In the genomic region with DNA sequence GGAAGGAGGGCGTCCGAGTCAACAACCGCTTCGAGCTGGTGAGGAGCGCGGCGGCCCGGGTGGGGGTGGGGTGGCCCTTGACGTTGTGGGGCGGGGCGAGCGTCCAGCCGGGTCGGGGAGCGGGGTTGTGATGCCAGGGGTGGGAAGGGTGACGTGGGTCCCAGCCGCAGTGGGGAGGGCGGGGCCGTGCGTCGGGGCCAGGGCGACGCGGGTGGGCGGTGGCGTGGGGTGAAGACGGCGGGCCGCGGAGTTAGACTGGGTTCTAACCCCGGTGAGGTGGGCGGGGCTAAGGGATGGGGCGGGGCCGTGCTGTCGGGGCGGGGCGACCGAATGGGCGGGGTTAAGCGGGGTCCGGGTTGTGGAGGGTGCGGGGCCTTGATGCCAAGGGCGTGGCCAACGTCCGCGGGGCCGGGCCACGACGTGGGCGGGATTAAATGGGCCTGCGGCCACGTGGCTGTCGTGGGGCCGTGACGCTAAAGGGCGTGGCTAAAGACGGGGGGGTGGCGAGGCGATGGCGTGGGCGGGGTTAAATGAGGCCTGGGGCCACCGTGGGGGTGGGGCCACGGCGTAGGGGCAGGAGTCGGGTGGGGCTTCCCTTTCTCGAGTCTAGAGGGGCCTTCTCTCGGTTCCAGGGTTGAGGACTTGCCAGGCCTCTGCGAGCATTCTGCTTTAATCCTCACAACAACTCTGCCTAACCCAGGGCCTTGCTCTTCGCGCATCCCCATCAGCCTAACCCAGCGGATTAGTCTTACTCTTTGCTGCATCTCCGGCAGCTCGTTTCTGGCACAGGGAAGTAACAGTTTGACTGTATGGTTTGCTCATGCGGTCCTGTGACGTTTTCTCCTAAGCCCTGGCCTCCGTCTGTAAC, we compare ENCODE assay signal across 8 cellular contexts. TPM values are rescaled to one million over a fixed set of nuclear protein-coding genes. Genes with fewer than 3 reads are reported as not detected.
DNase-seq lines count a peak whose midpoint lies in the region; ATAC-seq and TF ChIP-seq lines count a peak whose summit lies in the region.

No MANE protein-coding gene starts in this region.

- BruUV-seq in A673 (replicated peaks; lab: Mats Ljungman, UMichigan): no TSS peak

- H3K36me3 ChIP-seq in A673 (ENCODE audit: insufficient read depth, low read length, poor library complexity, severe bottlenecking): peaks cover 22% of the 10 kb centered on the region

- peak overlapping the region; percentile 99 for H3K27ac ChIP-seq in A673 (ENCODE audit: low read depth, low read length, poor library complexity, severe bottlenecking)

- ATAC-seq in GM18907 (IDR thresholded peaks at IDR 0.05; ENCODE audit: unreplicated experiment) (peak; percentile 53), HG03175 (IDR thresholded peaks at IDR 0.05; ENCODE audit: unreplicated experiment) (peak; percentile 74)
- peak; percentile 71 to 72 for ATAC-seq in activated CD4-positive, CD25-positive, alpha-beta regulatory T cell treated with anti-CD3 and anti-CD28 coated beads, Interleukin-2, amount 50 U/mL, for 24 hours

- intact Hi-C loops in A673 (cut with micrococcal nuclease; ENCODE audit: unreplicated experiment): no loop called here

- DNase-seq in A673 (ENCODE audit: low spot score) (peak; percentile 94), NCI-H345 (lab: John Stamatoyannopoulos, UW) (peak; percentile 87), iris pigment epithelial cell (ENCODE audit: low read depth) (peak; percentile 93), smooth muscle cell of the brain vasculature (ENCODE audit: low read depth, low spot score) (peak; percentile 84)
- peak; percentile 94 for DNase-seq in central memory CD4-positive, alpha-beta T cell

- H3K9me3 ChIP-seq in A673 (ENCODE audit: low read depth, low read length, poor library complexity, severe bottlenecking): no peaks in the 10 kb centered on the region

- no peaks in the 10 kb centered on the region for H3K27me3 ChIP-seq in A673 (replicated peaks; ENCODE audit: insufficient read depth, low read depth, low read length, poor library complexity)

- peak overlapping the region; percentile 75 for H3K4me3 ChIP-seq in A673 (ENCODE audit: low read depth, low read length, poor library complexity, severe bottlenecking)

- POLR2A ChIA-PET in A673 (lab: Charles Lee; ENCODE audit: low non-redundant PET): interaction anchor here (0.6 to 0.7 kb wide), 2 partner anchors 44 to 101 kb away, joined by 3 to 5 read pairs; a partner anchor contains a TSS

- no peak for TF ChIP-seq CTCF in A673 (conservative IDR thresholded peaks at IDR 0.05; ENCODE audit: low read depth, low read length)

- CTCF ChIA-PET in A673 (lab: Charles Lee): interaction anchor here (0.6 to 1.0 kb wide), 4 partner anchors 10 to 71 kb away, joined by 3 to 13 read pairs (median 5); no protein-coding TSS in a partner anchor

- peaks cover 7% of the 10 kb centered on the region for H3K4me1 ChIP-seq in A673 (ENCODE audit: insufficient read depth, low read length, poor library complexity, severe bottlenecking)

RNA-seq across cellular contexts. Expression of a gene that starts 0.7 kb away (rescaled TPM):
- 190 and 202 TPM in 2 replicates for total RNA-seq in A673 (2021)

RNA-seq across cellular contexts. Expression of a gene that starts 44.6 kb away (rescaled TPM):
- 13.4 and 16.6 TPM in 2 replicates for total RNA-seq in A673 (2021)

RNA-seq across cellular contexts. Expression of a gene that starts 45.8 kb away (rescaled TPM):
- total RNA-seq in A673 (2021): 18.9 and 20.6 TPM in 2 replicates

RNA-seq across cellular contexts. Expression of a gene that starts 49.1 kb away (rescaled TPM):
- total RNA-seq in A673 (2021): 273 and 297 TPM in 2 replicates

RNA-seq across cellular contexts. Expression of a gene that starts 57.6 kb away (rescaled TPM):
- 198 and 207 TPM in 2 replicates for total RNA-seq in A673 (2021)

Comparison
In these comparisons a context has a peak if more than half of its experiments do, and no peak if none do; other contexts are left out.
1. Peak in every context shown above with its lines: DNase-seq, ATAC-seq, H3K4me3 ChIP-seq and H3K27ac ChIP-seq.